8 cellular contexts compared by ENCODE assay signal in genomic region chr19:47141252-47141651, GRCh38. TPM values are rescaled to one million over a fixed set of nuclear protein-coding genes. Genes with fewer than 3 reads are reported as not detected.
DNase-seq lines count a peak whose midpoint lies in the region; ATAC-seq, FAIRE-seq and TF ChIP-seq lines count a peak whose summit lies in the region.
"Not testable (repeated sequence)": the region's sequence is repeated elsewhere in the genome, so short reads cannot be mapped to it uniquely, and the experiment has no call there.

No MANE protein-coding gene starts in this region.

- not testable (repeated sequence) for H3K4me3 Mint-ChIP-seq in T-helper 17 cell; activated naive CD8-positive, alpha-beta T cell treated with anti-CD3 and anti-CD28 coated beads, Interleukin-2, amount 50 U/mL, for 24 hours

- peaks cover 16 to 39% (median 28%) of the 10 kb centered on the region in 4 donors for H3K36me3 ChIP-seq in esophagus muscularis mucosa

- intact Hi-C loops in esophagus muscularis mucosa (cut with DNase I): not testable (repeated sequence)

- H3K27me3 Mint-ChIP-seq in T-helper 17 cell; activated naive CD8-positive, alpha-beta T cell treated with anti-CD3 and anti-CD28 coated beads, Interleukin-2, amount 50 U/mL, for 24 hours: not testable (repeated sequence)

- not testable (repeated sequence) for H3K27me3 ChIP-seq in esophagus muscularis mucosa

- H3K4me1 ChIP-seq in A549 (peaks cover 40% of the 10 kb centered on the region), esophagus muscularis mucosa (peaks cover 0 to 61% (median 46%) of the 10 kb centered on the region in 4 donors)

- TF ChIP-seq RAD21 in A549 (conservative IDR thresholded peaks at IDR 0.05 in 1 of 2, IDR thresholded peaks at IDR 0.05 in 1 of 2): not testable (repeated sequence)

- peak overlapping the region in 1 of 2 experiments; percentile 71; a peak in 3 of 6 replicates for H3K27ac ChIP-seq in A549
- H3K27ac ChIP-seq in esophagus muscularis mucosa (replicated peaks in 1 of 4): peak overlapping the region; percentile 78 to 86 (median 80)

- H3K4me3 ChIP-seq in A549, esophagus muscularis mucosa: not testable (repeated sequence)

- CTCF ChIA-PET in A549 (lab: Yijun Ruan, JAX): interaction anchor here (1.1 to 26.9 kb wide), 4 partner anchors 9 to 104 kb away, joined by 4 to 364 read pairs (median 6); no protein-coding TSS in a partner anchor

- WGBS in A549 (ENCODE audit: missing lambda C conversion rate): 37% methylated on average over 7 of the region's 7 CpGs
- WGBS in esophagus muscularis mucosa: 41% methylated on average over 7 of the region's 7 CpGs

- not testable (repeated sequence) for H3K36me3 Mint-ChIP-seq in T-helper 17 cell (ENCODE audit: low read depth)
- peaks cover 49% of the 10 kb centered on the region for H3K36me3 Mint-ChIP-seq in activated naive CD8-positive, alpha-beta T cell treated with anti-CD3 and anti-CD28 coated beads, Interleukin-2, amount 50 U/mL, for 24 hours (ENCODE audit: low read depth)

- not testable (repeated sequence) for FAIRE-seq in A549 (lab: Jason Lieb, UNC)

- TF ChIP-seq CTCF in A549 (IDR thresholded peaks at IDR 0.05); esophagus muscularis mucosa (IDR thresholded peaks at IDR 0.05): not testable (repeated sequence)

- POLR2A ChIA-PET in A549 (lab: Yijun Ruan, JAX): interaction anchor here (0.9 kb wide), 1 partner anchor 10 kb away, joined by 3 read pairs; the partner anchor contains the start of gene SAE1

- H3K9me3 Mint-ChIP-seq in activated naive CD8-positive, alpha-beta T cell treated with anti-CD3 and anti-CD28 coated beads, Interleukin-2, amount 50 U/mL, for 24 hours: not testable (repeated sequence)

- ATAC-seq in A549: peak in 1 of 2 experiments; percentile 39; a peak in 4 of 6 replicates
- not testable (repeated sequence) for ATAC-seq in T-helper 17 cell; activated naive CD8-positive, alpha-beta T cell treated with anti-CD3 and anti-CD28 coated beads, Interleukin-2, amount 50 U/mL, for 24 hours

- H3K4me2 ChIP-seq in A549: peak overlapping the region; percentile 44

- not testable (repeated sequence) for TF ChIP-seq EP300 in A549 (IDR thresholded peaks at IDR 0.05); esophagus muscularis mucosa (IDR thresholded peaks at IDR 0.05)

- TF ChIP-seq POLR2A in A549 (IDR thresholded peaks at IDR 0.05; ENCODE audit: low read length); esophagus muscularis mucosa (IDR thresholded peaks at IDR 0.05; ENCODE audit: low read depth): not testable (repeated sequence)

- H3K27ac Mint-ChIP-seq in T-helper 17 cell: peak overlapping the region; percentile 82
- H3K27ac Mint-ChIP-seq in activated naive CD8-positive, alpha-beta T cell treated with anti-CD3 and anti-CD28 coated beads, Interleukin-2, amount 50 U/mL, for 24 hours: peak overlapping the region; percentile 0

- peaks cover 28% of the 10 kb centered on the region for H3K4me1 Mint-ChIP-seq in T-helper 17 cell
- H3K4me1 Mint-ChIP-seq in activated naive CD8-positive, alpha-beta T cell treated with anti-CD3 and anti-CD28 coated beads, Interleukin-2, amount 50 U/mL, for 24 hours: peaks cover 42% of the 10 kb centered on the region

- not testable (repeated sequence) for H3K9me3 ChIP-seq in A549; T-helper 17 cell (ENCODE audit: control insufficient read depth, low read length, poor library complexity, severe bottlenecking); esophagus muscularis mucosa

- peak in 1 of 2 experiments; percentile 47 for DNase-seq in A549 (ENCODE audit: low read depth in 1 of 2, low spot score in 1 of 2)
- DNase-seq in EL: peak; percentile 76
- DNase-seq in HT1080 (ENCODE audit: low read depth): peak; percentile 54
- DNase-seq in T-helper 17 cell; activated naive CD8-positive, alpha-beta T cell treated with anti-CD3 and anti-CD28 coated beads, Interleukin-2, amount 50 U/mL, for 24 hours; esophagus muscularis mucosa (ENCODE audit: extremely low spot score): not testable (repeated sequence)
- peak; percentile 35 for DNase-seq in kidney tubule cell (ENCODE audit: low spot score)
- peak; percentile 61 for DNase-seq in putamen (ENCODE audit: low spot score)

TF ChIP-seq in A549, 52 proteins besides CTCF, POLR2A, EP300 and RAD21:
- TF ChIP-seq FOSL2 (IDR thresholded peaks at IDR 0.05) (0 out of 2 replicates have a peak, but pooled peaks have one; percentile 19), FOSL2 (CRISPR knock-in tag; IDR thresholded peaks at IDR 0.05) (peak; percentile 71), GATA3 (IDR thresholded peaks at IDR 0.05; ENCODE audit: borderline replicate concordance) (0 out of 2 replicates have a peak, but pooled peaks have one; percentile 4)

RNA-seq across cellular contexts. Expression of gene SAE1, which starts 10.6 kb away (rescaled TPM):
- polyA plus RNA-seq in A549 (2011; rRNA removed): 229 and 249 TPM in 2 replicates
- polyA plus RNA-seq in A549 (2012; cell fraction: cytosol; rRNA removed): 190 and 220 TPM in 2 replicates
- 134 and 175 TPM in 2 replicates for polyA plus RNA-seq in A549 (2012; cell fraction: nucleus; rRNA removed)
- 187 to 206 TPM (median 205 TPM) in 3 replicates for polyA plus RNA-seq in A549 (2017; fragmentation: RNase III; extraction: RNeasy Plus Mini Kit Qiagen cat#74134 plus additional on column Dnase treatment)
- 87.6 and 96.8 TPM in 2 replicates for polyA minus RNA-seq in A549 (2011; rRNA and poly(A)+ RNA removed)
- 181 and 200 TPM in 2 replicates for total RNA-seq in HT1080 (2014; rRNA removed; shearing (Covaris generic))
- 184 TPM in 2 replicates for polyA plus RNA-seq in HT1080 (2015; cell fraction: cytosol; rRNA removed)
- polyA plus RNA-seq in HT1080 (2015; cell fraction: nucleus; rRNA removed): 121 and 126 TPM in 2 replicates
- 10 to 100 TPM; 36.2 to 37.0 TPM for total RNA-seq in T-helper 17 cell
- 100 to 1,000 TPM; 130 to 143 (median 136) TPM for total RNA-seq in esophagus muscularis mucosa

RNA-seq across cellular contexts. Expression of gene ZC3H4, which starts 27.7 kb away (rescaled TPM):
- polyA plus RNA-seq in A549 (2011; rRNA removed) (7.7 and 9.6 TPM in 2 replicates), A549 (2017; fragmentation: RNase III; extraction: RNeasy Plus Mini Kit Qiagen cat#74134 plus additional on column Dnase treatment) (29.7 to 37.9 TPM (median 33.4 TPM) in 3 replicates)
- polyA plus RNA-seq in A549 (2012; cell fraction: cytosol; rRNA removed): 5.9 and 8.3 TPM in 2 replicates
- polyA plus RNA-seq in A549 (2012; cell fraction: nucleus; rRNA removed): 16.1 and 19.8 TPM in 2 replicates
- 13.0 and 16.6 TPM in 2 replicates for polyA minus RNA-seq in A549 (2011; rRNA and poly(A)+ RNA removed)
- 17.6 and 17.8 TPM in 2 replicates for total RNA-seq in HT1080 (2014; rRNA removed; shearing (Covaris generic))
- 16.9 and 19.9 TPM in 2 replicates for polyA plus RNA-seq in HT1080 (2015; cell fraction: cytosol; rRNA removed)
- 34.0 and 34.3 TPM in 2 replicates for polyA plus RNA-seq in HT1080 (2015; cell fraction: nucleus; rRNA removed)
- total RNA-seq in T-helper 17 cell (10 to 100 TPM; 58.4 to 60.7 TPM), esophagus muscularis mucosa (10 to 100 TPM; 26.2 to 34.7 (median 30.2) TPM)
